Comparison of ENCODE assay signal across 9 cellular contexts in genomic region chr12:113961921-113962710, GRCh38.
DNase-seq lines count a peak whose midpoint lies in the region; ATAC-seq and TF ChIP-seq lines count a peak whose summit lies in the region.
"Had no signal": no experiment of that assay in that cellular context is flagged by ENCODE, and none has a peak within 500 bp of the region (broad histone marks: within the 10 kb centered on the region; RNA-seq: fewer than 3 reads in every experiment).

No MANE protein-coding gene starts in this region.

- H3K4me1 Mint-ChIP-seq in stimulated activated effector memory CD8-positive, alpha-beta T cell treated with anti-CD3 and anti-CD28 coated beads, Interleukin-12 subunit alpha, Interleukin-12 subunit beta, amount 100 ng/mL, for 72 hours: peaks cover 67% of the 10 kb centered on the region

- peak overlapping the region; percentile 78 for H3K27ac ChIP-seq in OCI-LY3 (ENCODE audit: low read length)

- H4K20me1 ChIP-seq in OCI-LY3 (ENCODE audit: insufficient read depth, low read length): no peaks in the 10 kb centered on the region

- no peaks in the 10 kb centered on the region for H3K9me3 ChIP-seq in OCI-LY3 (ENCODE audit: insufficient read depth, low read length)

- peak overlapping the region; percentile 99 for H3K27ac Mint-ChIP-seq in stimulated activated effector memory CD8-positive, alpha-beta T cell treated with anti-CD3 and anti-CD28 coated beads, Interleukin-12 subunit alpha, Interleukin-12 subunit beta, amount 100 ng/mL, for 72 hours

- peaks cover 33% of the 10 kb centered on the region for H3K79me2 ChIP-seq in OCI-LY3 (ENCODE audit: low read length)

- H3K9ac ChIP-seq in OCI-LY3 (ENCODE audit: low read length): peak overlapping the region; percentile 20; the same call in 1 of the 2 replicates

- no peaks in the 10 kb centered on the region for H3K9me3 Mint-ChIP-seq in stimulated activated effector memory CD8-positive, alpha-beta T cell treated with anti-CD3 and anti-CD28 coated beads, Interleukin-12 subunit alpha, Interleukin-12 subunit beta, amount 100 ng/mL, for 72 hours

- H3K4me1 ChIP-seq in OCI-LY3 (ENCODE audit: low read length): peaks cover 31% of the 10 kb centered on the region

- DNase-seq in activated T-cell treated with anti-CD3 and anti-CD28 coated beads for 24 hours (ENCODE audit: low read depth) (peak; percentile 37), cardiac fibroblast (ENCODE audit: low read depth in 2 of 2) (peak; percentile 17 to 78), NCI-H1436 treated with DMSO at 0.1 percent for 48 hours (lab: John Stamatoyannopoulos, UW) (no peak), GM19238 (ENCODE audit: insufficient read length, low spot score) (no peak)
- DNase-seq in activated T-cell treated with anti-CD3 and anti-CD28 coated beads, Interleukin-2, amount 50 U/mL, for 1 hour: no peak
- DNase-seq in stimulated activated effector memory CD8-positive, alpha-beta T cell treated with anti-CD3 and anti-CD28 coated beads, Interleukin-12 subunit alpha, Interleukin-12 subunit beta, amount 100 ng/mL, for 72 hours (ENCODE audit: low spot score in 2 of 2): peak; percentile 10 to 72
- DNase-seq: SHP77 treated with DMSO at 0.1 percent for 48 hours had no signal

- H3K27me3 ChIP-seq in OCI-LY3 (ENCODE audit: low read depth, low read length): no peaks in the 10 kb centered on the region

- TF ChIP-seq CTCF in OCI-LY3 (IDR thresholded peaks at IDR 0.05; ENCODE audit: low read depth, low read length) (no peak), cardiac fibroblast (IDR thresholded peaks at IDR 0.05; ENCODE audit: low read depth, low read length) (no peak)

- peak; percentile 88 for ATAC-seq in stimulated activated effector memory CD8-positive, alpha-beta T cell treated with anti-CD3 and anti-CD28 coated beads, Interleukin-12 subunit alpha, Interleukin-12 subunit beta, amount 100 ng/mL, for 72 hours
- no peak for ATAC-seq in GM21447 (IDR thresholded peaks at IDR 0.05; ENCODE audit: unreplicated experiment)

- H2AFZ ChIP-seq in OCI-LY3 (ENCODE audit: low read depth, low read length): no peak overlapping the region

- peak overlapping the region; percentile 49 for H3K4me2 ChIP-seq in OCI-LY3 (ENCODE audit: low read length)

- peaks cover 20% of the 10 kb centered on the region for H3K36me3 ChIP-seq in OCI-LY3 (replicated peaks; ENCODE audit: low read depth, low read length)

- peaks cover 89% of the 10 kb centered on the region for H3K36me3 Mint-ChIP-seq in stimulated activated effector memory CD8-positive, alpha-beta T cell treated with anti-CD3 and anti-CD28 coated beads, Interleukin-12 subunit alpha, Interleukin-12 subunit beta, amount 100 ng/mL, for 72 hours

- peak overlapping the region; percentile 67 for H3K4me3 Mint-ChIP-seq in stimulated activated effector memory CD8-positive, alpha-beta T cell treated with anti-CD3 and anti-CD28 coated beads, Interleukin-12 subunit alpha, Interleukin-12 subunit beta, amount 100 ng/mL, for 72 hours

- H3K4me3 ChIP-seq in OCI-LY3 (ENCODE audit: low read length) (no peak overlapping the region), cardiac fibroblast (replicated peaks in 1 of 2; ENCODE audit: low read depth in 2 of 2, low read length in 2 of 2) (no peak overlapping the region)

Comparison
In these comparisons a context has a peak if more than half of its experiments do, and no peak if none do; other contexts are left out.
1. DNase-seq: peak in activated T-cell treated with anti-CD3 and anti-CD28 coated beads for 24 hours (single experiment), cardiac fibroblast (2 of 2) and stimulated activated effector memory CD8-positive, alpha-beta T cell treated with anti-CD3 and anti-CD28 coated beads, Interleukin-12 subunit alpha, Interleukin-12 subunit beta, amount 100 ng/mL, for 72 hours (2 of 2); none in activated T-cell treated with anti-CD3 and anti-CD28 coated beads, Interleukin-2, amount 50 U/mL, for 1 hour (single experiment), NCI-H1436 treated with DMSO at 0.1 percent for 48 hours (single experiment) and GM19238 (single experiment).